Comparison of ENCODE assay signal across 16 cellular contexts in genomic region chr1:153386500-153386901, GRCh38.
A peak's percentile ranks its signal among the peaks of the same experiment; 100 is the strongest.
DNase-seq lines count a peak whose midpoint lies in the region; ATAC-seq and TF ChIP-seq lines count a peak whose summit lies in the region.
"Had no signal": no experiment of that assay in that cellular context is flagged by ENCODE, and none has a peak within 500 bp of the region (broad histone marks: within the 10 kb centered on the region; RNA-seq: fewer than 3 reads in every experiment).

No MANE protein-coding gene starts in this region.

- H3K4me1 ChIP-seq in tibial artery, result no peaks in the 10 kb centered on the region

- TF ChIP-seq CTCF in tibial artery (IDR thresholded peaks at IDR 0.05), result no peak

- no peaks in the 10 kb centered on the region for H3K36me3 ChIP-seq in tibial artery

- H3K4me3 ChIP-seq in tibial artery, result no peak overlapping the region
- H3K4me3 ChIP-seq: hepatocyte had no signal

- intact Hi-C loops in tibial artery (cut with DNase I; ENCODE audit: low total_unique reads), result no loop called here

- ATAC-seq in GM21423 (IDR thresholded peaks at IDR 0.05; ENCODE audit: unreplicated experiment), result no peak

- DNase-seq in activated CD8-positive, alpha-beta memory T cell treated with anti-CD3 and anti-CD28 coated beads for 24 hours, result peak; percentile 11
- DNase-seq in activated CD8-positive, alpha-beta memory T cell treated with anti-CD3 and anti-CD28 coated beads, Interleukin-2, amount 50 U/mL, for 48 hours, result no peak
- DNase-seq in cerebellar cortex (ENCODE audit: low spot score) (peak; percentile 4), tibial artery (peak; percentile 76 to 77), NCI-H1105 (lab: John Stamatoyannopoulos, UW) (no peak), hippocampal formation (lab: John Stamatoyannopoulos, UW) (no peak)
- DNase-seq: activated CD4-positive, alpha-beta memory T cell treated with anti-CD3 and anti-CD28 coated beads for 36 hours; activated naive CD8-positive, alpha-beta T cell treated with anti-CD3 and anti-CD28 coated beads, Interleukin-2, amount 10 ng/mL, durations not matched to agents 7 days and 5 days; dermis blood vessel endothelial cell; DMS79; IMR-90; naive B cell; stimulated activated CD4-positive, alpha-beta T cell treated with anti-CD3 and anti-CD28 coated beads, Interleukin-15, amount 100 ng/mL, for 24 hours had no signal

- H3K27ac ChIP-seq in layer of hippocampus (ENCODE audit: low read depth, low read length) (peak overlapping the region; percentile 38), tibial artery (no peak overlapping the region)
- H3K27ac ChIP-seq: hepatocyte had no signal

- no peaks in the 10 kb centered on the region for H3K27me3 ChIP-seq in layer of hippocampus (ENCODE audit: control insufficient read depth, insufficient read depth, low read length)
- peaks cover 0 to 8% of the 10 kb centered on the region in 2 donors for H3K27me3 ChIP-seq in tibial artery
- H3K27me3 ChIP-seq: hepatocyte had no signal

- H3K9me3 ChIP-seq in tibial artery, result peaks cover 0 to 14% (median 3%) of the 10 kb centered on the region in 3 donors

Comparison
In these comparisons a context has a peak if more than half of its experiments do, and no peak if none do; other contexts are left out.
1. DNase-seq: peak in activated CD8-positive, alpha-beta memory T cell treated with anti-CD3 and anti-CD28 coated beads for 24 hours (single experiment), cerebellar cortex (single experiment) and tibial artery (2 of 2); none in activated CD8-positive, alpha-beta memory T cell treated with anti-CD3 and anti-CD28 coated beads, Interleukin-2, amount 50 U/mL, for 48 hours (single experiment), NCI-H1105 (single experiment) and hippocampal formation (0 of 2).